Comparison of ENCODE assay signal across 15 cellular contexts in genomic region chr16:67814567-67814966, GRCh38. TPM values are rescaled to one million over a fixed set of nuclear protein-coding genes. Genes with fewer than 3 reads are reported as not detected.
DNase-seq lines count a peak whose midpoint lies in the region; ATAC-seq and TF ChIP-seq lines count a peak whose summit lies in the region.
"Had no signal": no experiment of that assay in that cellular context is flagged by ENCODE, and none has a peak within 500 bp of the region (broad histone marks: within the 10 kb centered on the region; RNA-seq: fewer than 3 reads in every experiment).

No MANE protein-coding gene starts in this region.

- H3K4me1 ChIP-seq in mucosa of descending colon (ENCODE audit: low read depth), result peaks cover 3% of the 10 kb centered on the region
- H3K4me1 ChIP-seq: BE2C, HAP-1 had no signal

- DNase-seq in NCI-H146 (lab: John Stamatoyannopoulos, UW) (peak; percentile 11), NCI-H146 treated with DMSO at 0.1 percent for 48 hours (lab: John Stamatoyannopoulos, UW; ENCODE audit: unreplicated experiment) (no peak), NCI-H69 (lab: John Stamatoyannopoulos, UW) (peak; percentile 53), mucosa of descending colon (peak in 2 of 3 donors; percentile 58 to 78), NCI-H2029 (lab: John Stamatoyannopoulos, UW) (no peak)
- DNase-seq: 8988T; BE2C; CD4-positive, alpha-beta T cell; KBM-7; NCI-H1694; NCI-H2171; NCI-H774; PC-9 had no signal

- ATAC-seq in mucosa of descending colon (peak; percentile 90), GM21737 (IDR thresholded peaks at IDR 0.05; ENCODE audit: unreplicated experiment) (no peak)

- intact Hi-C loops in mucosa of descending colon (cut with DNase I, micrococcal nuclease), result loop anchor here in 1 of 2 donors (10.0 kb wide), 1 partner anchor 110 kb away; no protein-coding TSS in a partner anchor

- H3K4me3 ChIP-seq in mucosa of descending colon, result no peak overlapping the region
- H3K4me3 ChIP-seq: HAP-1, PC-9 had no signal

- no peak for TF ChIP-seq CTCF in mucosa of descending colon (IDR thresholded peaks at IDR 0.05)

- H3K9me3 ChIP-seq in mucosa of descending colon, result no peaks in the 10 kb centered on the region
- H3K9me3 ChIP-seq: BE2C, HAP-1 had no signal

- no peaks in the 10 kb centered on the region for H3K36me3 ChIP-seq in mucosa of descending colon (ENCODE audit: low read depth)
- H3K36me3 ChIP-seq: BE2C, HAP-1 had no signal

RNA-seq across cellular contexts. Expression of gene TSNAXIP1, which starts 7.9 kb away (rescaled TPM):
- total RNA-seq in mucosa of descending colon, result 1 to 10 TPM in 1 of 3 donors, under 1 TPM in 2; 0.41 to 2.0 (median 0.48) TPM

RNA-seq across cellular contexts. Expression of gene RANBP10, which starts 8.2 kb away (rescaled TPM):
- total RNA-seq in mucosa of descending colon, result 10 to 100 TPM; 19.6 to 24.1 (median 20.6) TPM

RNA-seq across cellular contexts. Expression of gene THAP11, which starts 27.6 kb away (rescaled TPM):
- 10 to 100 TPM; 18.1 to 43.3 (median 20.5) TPM for total RNA-seq in mucosa of descending colon

RNA-seq across cellular contexts. Expression of gene NUTF2, which starts 32.2 kb away (rescaled TPM):
- total RNA-seq in mucosa of descending colon, result 10 to 100 TPM; 56.0 to 69.3 (median 58.0) TPM

RNA-seq across cellular contexts. Expression of gene CENPT, which starts 32.9 kb away (rescaled TPM):
- total RNA-seq in mucosa of descending colon, result 10 to 100 TPM; 33.2 to 55.0 (median 36.6) TPM

Comparison
In these comparisons a context has a peak if more than half of its experiments do, and no peak if none do; other contexts are left out.
1. DNase-seq: peak in NCI-H146 (single experiment), NCI-H69 (single experiment) and mucosa of descending colon (2 of 3); none in NCI-H146 treated with DMSO at 0.1 percent for 48 hours (single experiment) and NCI-H2029 (single experiment).